8 cellular contexts compared by ENCODE assay signal in the genomic region with DNA sequence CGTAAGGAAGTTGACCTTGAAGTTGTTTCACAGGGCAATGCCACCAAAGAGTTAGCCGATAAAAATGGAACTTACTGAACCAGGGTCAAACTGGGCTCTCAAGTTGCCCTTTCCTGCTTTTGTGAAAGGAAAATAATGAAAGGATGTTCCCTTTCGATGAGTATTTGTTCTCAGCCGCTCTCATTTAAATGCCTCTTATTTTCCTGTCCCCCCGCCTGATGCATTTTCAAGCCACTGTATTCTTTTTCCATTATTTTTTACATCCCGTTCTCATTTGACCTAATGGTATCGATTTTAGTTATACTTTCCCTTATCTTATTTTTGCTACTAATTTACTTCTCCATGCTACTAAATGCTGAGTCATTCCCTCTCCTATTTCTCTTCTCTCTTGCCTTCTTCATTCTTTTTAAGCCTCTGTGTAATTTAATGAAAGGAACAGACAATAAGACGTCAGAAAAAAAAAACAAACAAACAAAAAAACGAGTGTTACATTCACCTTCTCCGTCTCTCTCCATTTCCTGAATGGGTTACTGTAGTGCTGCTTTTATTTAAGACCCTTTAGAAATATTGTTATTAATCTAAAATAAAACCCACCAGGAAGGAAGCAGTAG. TPM values are rescaled to one million over a fixed set of nuclear protein-coding genes. Genes with fewer than 3 reads are reported as not detected.
DNase-seq lines count a peak whose midpoint lies in the region; ATAC-seq and TF ChIP-seq lines count a peak whose summit lies in the region.

No MANE protein-coding gene starts in this region.

- peak overlapping the region; percentile 67 for H3K27ac Mint-ChIP-seq in Caco-2 (ENCODE audit: unreplicated experiment)
- H3K27ac Mint-ChIP-seq in activated naive CD8-positive, alpha-beta T cell treated with anti-CD3 and anti-CD28 coated beads, Interleukin-2, amount 10 ng/mL, durations not matched to agents 7 days and 5 days: peak overlapping the region; percentile 93
- H3K27ac Mint-ChIP-seq in immature natural killer cell: peak overlapping the region; percentile 85 to 98 (median 93)
- peak overlapping the region; percentile 92 to 95 for H3K27ac Mint-ChIP-seq in stimulated activated naive CD8-positive, alpha-beta T cell treated with anti-CD3 and anti-CD28 coated beads, Interleukin-15, amount 100 ng/mL, for 72 hours

- BruUV-seq in Caco-2 (replicated peaks; lab: Mats Ljungman, UMichigan): TSS peak; percentile 97

- TF ChIP-seq CTCF in Caco-2 (IDR thresholded peaks at IDR 0.05; ENCODE audit: insufficient read depth in 1 of 2, low read depth in 1 of 2, low read length in 1 of 2, severe bottlenecking in 1 of 2, unreplicated experiment in 1 of 2): no peak

- ATAC-seq in activated naive CD8-positive, alpha-beta T cell treated with anti-CD3 and anti-CD28 coated beads, Interleukin-2, amount 10 ng/mL, durations not matched to agents 7 days and 5 days (ENCODE audit: low read depth): no peak
- no peak for ATAC-seq in stimulated activated naive CD8-positive, alpha-beta T cell treated with anti-CD3 and anti-CD28 coated beads, Interleukin-15, amount 100 ng/mL, for 72 hours

- no peaks in the 10 kb centered on the region for H3K9me3 Mint-ChIP-seq in Caco-2 (ENCODE audit: unreplicated experiment)
- H3K9me3 Mint-ChIP-seq in activated naive CD8-positive, alpha-beta T cell treated with anti-CD3 and anti-CD28 coated beads, Interleukin-2, amount 10 ng/mL, durations not matched to agents 7 days and 5 days: no peaks in the 10 kb centered on the region
- H3K9me3 Mint-ChIP-seq in immature natural killer cell: no peaks in the 10 kb centered on the region
- no peaks in the 10 kb centered on the region for H3K9me3 Mint-ChIP-seq in stimulated activated naive CD8-positive, alpha-beta T cell treated with anti-CD3 and anti-CD28 coated beads, Interleukin-15, amount 100 ng/mL, for 72 hours

- H3K36me3 Mint-ChIP-seq in Caco-2 (ENCODE audit: insufficient read depth, unreplicated experiment): peaks cover 6% of the 10 kb centered on the region
- peaks cover 5% of the 10 kb centered on the region for H3K36me3 Mint-ChIP-seq in activated naive CD8-positive, alpha-beta T cell treated with anti-CD3 and anti-CD28 coated beads, Interleukin-2, amount 10 ng/mL, durations not matched to agents 7 days and 5 days
- peaks cover 3 to 7% (median 3%) of the 10 kb centered on the region in 3 donors for H3K36me3 Mint-ChIP-seq in immature natural killer cell

- no peaks in the 10 kb centered on the region for H3K27me3 Mint-ChIP-seq in Caco-2 (ENCODE audit: insufficient read depth, unreplicated experiment)
- no peaks in the 10 kb centered on the region for H3K27me3 Mint-ChIP-seq in activated naive CD8-positive, alpha-beta T cell treated with anti-CD3 and anti-CD28 coated beads, Interleukin-2, amount 10 ng/mL, durations not matched to agents 7 days and 5 days
- H3K27me3 Mint-ChIP-seq in immature natural killer cell (ENCODE audit: low read depth in 3 of 3): peaks cover 9 to 11% (median 10%) of the 10 kb centered on the region in 3 donors
- H3K27me3 Mint-ChIP-seq in stimulated activated naive CD8-positive, alpha-beta T cell treated with anti-CD3 and anti-CD28 coated beads, Interleukin-15, amount 100 ng/mL, for 72 hours: peaks cover 6% of the 10 kb centered on the region

- POLR2A ChIA-PET in Caco-2 (lab: Charles Lee): interaction anchor here (0.6 kb wide), 1 partner anchor 13 kb away, joined by 5 read pairs; no protein-coding TSS in a partner anchor
- POLR2A ChIA-PET in activated naive CD8-positive, alpha-beta T cell treated with anti-CD3 and anti-CD28 coated beads, Interleukin-2, amount 10 ng/mL, durations not matched to agents 7 days and 5 days (lab: Charles Lee): interaction anchor here (0.9 to 1.8 kb wide), 3 partner anchors 13 to 26 kb away, joined by 3 to 9 read pairs (median 9); a partner anchor contains a TSS

- H3K4me1 ChIP-seq in Caco-2: peaks cover 6% of the 10 kb centered on the region; the same call in 1 of the 2 replicates

- H3K4me1 Mint-ChIP-seq in Caco-2 (ENCODE audit: low read depth, unreplicated experiment) (peaks cover 8% of the 10 kb centered on the region), immature natural killer cell (peaks cover 30 to 40% of the 10 kb centered on the region in 2 donors)
- H3K4me1 Mint-ChIP-seq in activated naive CD8-positive, alpha-beta T cell treated with anti-CD3 and anti-CD28 coated beads, Interleukin-2, amount 10 ng/mL, durations not matched to agents 7 days and 5 days: peaks cover 17% of the 10 kb centered on the region
- peaks cover 21% of the 10 kb centered on the region for H3K4me1 Mint-ChIP-seq in stimulated activated naive CD8-positive, alpha-beta T cell treated with anti-CD3 and anti-CD28 coated beads, Interleukin-15, amount 100 ng/mL, for 72 hours

- DNase-seq in Caco-2 (no peak), KG1 (lab: John Stamatoyannopoulos, UW) (peak; percentile 63), immature natural killer cell (peak in 1 of 3 donors; percentile 12), NCI-H524 (lab: John Stamatoyannopoulos, UW) (no peak)
- no peak for DNase-seq in activated naive CD8-positive, alpha-beta T cell treated with anti-CD3 and anti-CD28 coated beads, Interleukin-2, amount 10 ng/mL, durations not matched to agents 7 days and 5 days
- DNase-seq in stimulated activated naive CD8-positive, alpha-beta T cell treated with anti-CD3 and anti-CD28 coated beads, Interleukin-15, amount 100 ng/mL, for 72 hours: no peak
- no peak for DNase-seq in stimulated activated CD4-positive, alpha-beta T cell treated with anti-CD3 and anti-CD28 coated beads, Interleukin-2, amount 100 ng/mL, for 24 hours
- no peak for DNase-seq in activated CD4-positive, alpha-beta T cell treated with anti-CD3 and anti-CD28 coated beads, Interleukin-2, amount 50 U/mL, for 1 hour

- intact Hi-C loops in Caco-2 (cut with micrococcal nuclease; ENCODE audit: unreplicated experiment): loop anchor here (5.0 kb wide), 3 partner anchors 376 to 506 kb away; a partner anchor contains a TSS

- H3K9me3 ChIP-seq in Caco-2: no peaks in the 10 kb centered on the region

- H3K27me3 ChIP-seq in Caco-2 (replicated peaks; ENCODE audit: control insufficient read depth, insufficient read depth, low read length): no peaks in the 10 kb centered on the region

- H3K36me3 ChIP-seq in Caco-2 (ENCODE audit: control insufficient read depth, insufficient read depth, low read length): no peaks in the 10 kb centered on the region

- H3K4me3 Mint-ChIP-seq in Caco-2 (ENCODE audit: unreplicated experiment) (peak overlapping the region; percentile 75), immature natural killer cell (peak overlapping the region; percentile 88 to 99 (median 98))
- peak overlapping the region; percentile 91 for H3K4me3 Mint-ChIP-seq in activated naive CD8-positive, alpha-beta T cell treated with anti-CD3 and anti-CD28 coated beads, Interleukin-2, amount 10 ng/mL, durations not matched to agents 7 days and 5 days
- H3K4me3 Mint-ChIP-seq in stimulated activated naive CD8-positive, alpha-beta T cell treated with anti-CD3 and anti-CD28 coated beads, Interleukin-15, amount 100 ng/mL, for 72 hours: peak overlapping the region; percentile 84 to 88

- H3K4me3 ChIP-seq in Caco-2 (ENCODE audit: low read depth, low read length): peak overlapping the region; percentile 93

- CTCF ChIA-PET in Caco-2 (lab: Charles Lee): interaction anchor here (0.6 to 1.5 kb wide), 3 partner anchors 157 to 271 kb away, joined by 4 to 5 read pairs (median 5); no protein-coding TSS in a partner anchor

RNA-seq across cellular contexts. Expression of a gene that starts 0.7 kb away (rescaled TPM):
- total RNA-seq in Caco-2 (2022): 44.1 and 51.8 TPM in 2 replicates
- 10 to 100 TPM; 27.8 to 30.0 TPM for total RNA-seq in activated naive CD8-positive, alpha-beta T cell treated with anti-CD3 and anti-CD28 coated beads, Interleukin-2, amount 10 ng/mL, durations not matched to agents 7 days and 5 days
- 10 to 100 TPM; 36.4 to 86.2 (median 56.6) TPM for polyA plus RNA-seq in immature natural killer cell

RNA-seq across cellular contexts. Expression of a gene that starts 26.2 kb away (rescaled TPM):
- total RNA-seq in Caco-2 (2022): 0.32 and 0.41 TPM in 2 replicates
- 1 to 10 TPM; 1.5 to 2.1 TPM for total RNA-seq in activated naive CD8-positive, alpha-beta T cell treated with anti-CD3 and anti-CD28 coated beads, Interleukin-2, amount 10 ng/mL, durations not matched to agents 7 days and 5 days
- polyA plus RNA-seq in immature natural killer cell: 1 to 10 TPM in 1 of 3 donors, under 1 TPM in 2; 0.13 to 1.0 (median 0.66) TPM
